In genomic region chr9:83817356-83818278, GRCh38 we compare ENCODE assay signal across 8 cellular contexts. TPM values are rescaled to one million over a fixed set of nuclear protein-coding genes. Genes with fewer than 3 reads are reported as not detected.
DNase-seq lines count a peak whose midpoint lies in the region; TF ChIP-seq lines count a peak whose summit lies in the region.
"Not testable (repeated sequence)": the region's sequence is repeated elsewhere in the genome, so short reads cannot be mapped to it uniquely, and the experiment has no call there.

GKAP1 (minus strand) TSS chr9:83817769; CDS start chr9:83806517, 11,252 bp downstream.

- not testable (repeated sequence) for H3K9me3 Mint-ChIP-seq in activated naive CD8-positive, alpha-beta T cell treated with anti-CD3 and anti-CD28 coated beads for 36 hours

- peaks cover 10% of the 10 kb centered on the region for H3K4me1 Mint-ChIP-seq in activated naive CD8-positive, alpha-beta T cell treated with anti-CD3 and anti-CD28 coated beads for 36 hours

- H3K36me3 Mint-ChIP-seq in activated naive CD8-positive, alpha-beta T cell treated with anti-CD3 and anti-CD28 coated beads for 36 hours, result not testable (repeated sequence)

- WGBS in ovary, 3 donors, result 0 to 2% (median 1%) methylated on average over 51 to 102 of the region's 103 CpGs

- not testable (repeated sequence) for H3K4me1 ChIP-seq in cardiac muscle cell (ENCODE audit: low read depth); ovary (ENCODE audit: insufficient read depth)

- H3K27me3 Mint-ChIP-seq in activated naive CD8-positive, alpha-beta T cell treated with anti-CD3 and anti-CD28 coated beads for 36 hours, result not testable (repeated sequence)

- CTCF ChIA-PET in HEK293T (lab: Yijun Ruan, JAX), result not testable (repeated sequence)

- H3K4me3 Mint-ChIP-seq in activated naive CD8-positive, alpha-beta T cell treated with anti-CD3 and anti-CD28 coated beads for 36 hours, result peak within 1 kb of the TSS; percentile 87

- not testable (repeated sequence) for H4K20me1 ChIP-seq in SU-DHL-6 (ENCODE audit: low read depth, low read length)

- TF ChIP-seq CTCF in SU-DHL-6 (IDR thresholded peaks at IDR 0.05; ENCODE audit: insufficient read depth, low read length, poor library complexity, severe bottlenecking); cardiac muscle cell (IDR thresholded peaks at IDR 0.05; ENCODE audit: low read depth, low read length); ovary (IDR thresholded peaks at IDR 0.05): not testable (repeated sequence)

- H3K9ac ChIP-seq in SU-DHL-6 (ENCODE audit: low read length), result peak within 1 kb of the TSS; percentile 68

- not testable (repeated sequence) for H3K36me3 ChIP-seq in SU-DHL-6 (ENCODE audit: low read length); cardiac muscle cell; ovary

- TF ChIP-seq POLR2A in ovary (IDR thresholded peaks at IDR 0.05), result not testable (repeated sequence)

- H2AFZ ChIP-seq in SU-DHL-6 (ENCODE audit: low read depth, low read length, severe bottlenecking), result peak within 1 kb of the TSS; percentile 93

- H3K9me3 ChIP-seq in SU-DHL-6 (ENCODE audit: insufficient read depth, low read length); cardiac muscle cell (ENCODE audit: low read depth); ovary: not testable (repeated sequence)

- H3K27me3 ChIP-seq in SU-DHL-6 (ENCODE audit: low read length); cardiac muscle cell; ovary: not testable (repeated sequence)

- intact Hi-C loops in ovary (cut with DNase I), result not testable (repeated sequence)

- not testable (repeated sequence) for H3F3A ChIP-seq in SU-DHL-6 (ENCODE audit: insufficient read depth)

- not testable (repeated sequence) for H3K79me2 ChIP-seq in SU-DHL-6 (ENCODE audit: insufficient read depth, low read length)

- not testable (repeated sequence) for H3K9me2 ChIP-seq in SU-DHL-6 (replicated peaks; ENCODE audit: insufficient read depth, low read length)

- not testable (repeated sequence) for TF ChIP-seq EP300 in ovary (IDR thresholded peaks at IDR 0.05)

- DNase-seq in HEK293T (ENCODE audit: extremely low spot score) (peak; percentile 76), NAMALWA (ENCODE audit: low spot score) (peak; percentile 79), cardiac muscle cell (ENCODE audit: low read depth in 1 of 2, low spot score in 1 of 2) (peak; percentile 70 to 85), ovary (peak; percentile 84 to 90 (median 88))
- DNase-seq in activated naive CD8-positive, alpha-beta T cell treated with anti-CD3 and anti-CD28 coated beads for 36 hours, result peak; percentile 69

- H3K27ac ChIP-seq in SU-DHL-6 (ENCODE audit: low read depth, low read length) (peak within 1 kb of the TSS; percentile 50; the same call in 1 of the 2 replicates), cardiac muscle cell (peak within 1 kb of the TSS; percentile 65), ovary (peak within 1 kb of the TSS; percentile 80 to 94), temporal lobe (ENCODE audit: low read depth, low read length) (peak within 1 kb of the TSS; percentile 65)

- POLR2A ChIA-PET in HEK293T (lab: Yijun Ruan, JAX), result not testable (repeated sequence)

- H3K4me3 ChIP-seq in GM08714 (ENCODE audit: low read length), result peak within 1 kb of the TSS; percentile 69
- peak within 1 kb of the TSS; percentile 70 for H3K4me3 ChIP-seq in SU-DHL-6 (ENCODE audit: insufficient read depth, low read length, poor library complexity, severe bottlenecking)
- H3K4me3 ChIP-seq in cardiac muscle cell, result peak within 1 kb of the TSS; percentile 68
- H3K4me3 ChIP-seq in ovary, result peak within 1 kb of the TSS; percentile 86

- peak within 1 kb of the TSS; percentile 71 for H3K4me2 ChIP-seq in SU-DHL-6 (ENCODE audit: low read depth, low read length, poor library complexity, severe bottlenecking)

- H3K27ac Mint-ChIP-seq in activated naive CD8-positive, alpha-beta T cell treated with anti-CD3 and anti-CD28 coated beads for 36 hours, result peak within 1 kb of the TSS; percentile 78

RNA-seq across cellular contexts. Expression of gene GKAP1, which starts in this region (rescaled TPM):
- 1 to 10 TPM; 3.1 to 3.9 TPM for total RNA-seq in activated naive CD8-positive, alpha-beta T cell treated with anti-CD3 and anti-CD28 coated beads for 36 hours
- 8.1 and 11.7 TPM in 2 replicates for total RNA-seq in cardiac muscle cell
- polyA plus RNA-seq in cardiac muscle cell, result 19.7 and 33.9 TPM in 2 replicates
- 10 to 100 TPM; 12.1 to 23.6 (median 14.0) TPM for total RNA-seq in ovary
- polyA plus RNA-seq in ovary, result 10 to 100 TPM; 11.9 to 13.7 TPM
- 11.3 TPM for total RNA-seq in temporal lobe

Comparison
In these comparisons a context has a peak if more than half of its experiments do, and no peak if none do; other contexts are left out.
1. Peak in every context shown above with its lines: DNase-seq, H3K4me3 ChIP-seq and H3K27ac ChIP-seq.